In the genomic region with DNA sequence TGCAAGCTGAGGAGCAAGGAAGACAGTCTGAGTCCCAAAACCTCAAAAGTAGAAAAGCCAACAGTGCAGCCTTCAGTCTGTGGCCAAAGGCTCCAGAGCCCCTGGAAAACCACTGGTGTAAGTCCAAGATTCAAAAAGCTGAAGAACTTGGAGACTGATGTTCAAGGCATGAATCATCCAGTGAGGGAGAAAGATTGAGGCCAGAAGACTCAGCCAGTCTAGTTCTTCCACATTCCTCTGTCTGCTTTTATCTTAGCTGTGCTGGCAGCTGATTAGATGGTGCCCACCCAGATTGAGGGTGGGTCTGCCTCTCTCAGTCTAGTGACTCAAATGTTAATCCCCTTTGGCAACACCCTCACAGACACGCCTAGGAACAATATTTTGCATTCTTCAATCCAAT, we compare ENCODE assay signal across 2 cellular contexts.
TF ChIP-seq lines count a peak whose summit lies in the region.

No MANE protein-coding gene starts in this region.

TF ChIP-seq in A549, 52 proteins besides CTCF, POLR2A, EP300 and RAD21:
- TF ChIP-seq ZFP36 (IDR thresholded peaks at IDR 0.05; ENCODE audit: borderline replicate concordance, partially characterized antibody) (peak; percentile 31), FOXS1 (CRISPR knock-in tag; IDR thresholded peaks at IDR 0.05) (no peak)

TF ChIP-seq in HepG2, 621 proteins besides CTCF, POLR2A, EP300 and RAD21:
- TF ChIP-seq, protein P1, sequence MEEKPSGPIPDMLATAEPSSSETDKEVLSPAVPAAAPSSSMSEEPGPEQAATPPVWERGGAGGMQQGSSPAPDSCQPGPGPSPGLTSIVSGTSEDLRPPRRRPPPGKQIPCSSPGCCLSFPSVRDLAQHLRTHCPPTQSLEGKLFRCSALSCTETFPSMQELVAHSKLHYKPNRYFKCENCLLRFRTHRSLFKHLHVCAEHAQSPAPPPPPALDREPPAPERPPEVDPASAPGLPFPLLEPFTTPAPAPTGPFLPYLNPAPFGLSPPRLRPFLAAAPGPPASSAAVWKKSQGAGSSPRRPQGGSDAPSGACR (CRISPR knock-in tag; IDR thresholded peaks at IDR 0.05) = no peak
- TF ChIP-seq, protein P2, sequence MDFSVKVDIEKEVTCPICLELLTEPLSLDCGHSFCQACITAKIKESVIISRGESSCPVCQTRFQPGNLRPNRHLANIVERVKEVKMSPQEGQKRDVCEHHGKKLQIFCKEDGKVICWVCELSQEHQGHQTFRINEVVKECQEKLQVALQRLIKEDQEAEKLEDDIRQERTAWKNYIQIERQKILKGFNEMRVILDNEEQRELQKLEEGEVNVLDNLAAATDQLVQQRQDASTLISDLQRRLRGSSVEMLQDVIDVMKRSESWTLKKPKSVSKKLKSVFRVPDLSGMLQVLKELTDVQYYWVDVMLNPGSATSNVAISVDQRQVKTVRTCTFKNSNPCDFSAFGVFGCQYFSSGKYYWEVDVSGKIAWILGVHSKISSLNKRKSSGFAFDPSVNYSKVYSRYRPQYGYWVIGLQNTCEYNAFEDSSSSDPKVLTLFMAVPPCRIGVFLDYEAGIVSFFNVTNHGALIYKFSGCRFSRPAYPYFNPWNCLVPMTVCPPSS (IDR thresholded peaks at IDR 0.05) = no peak
- TF ChIP-seq, protein P3, sequence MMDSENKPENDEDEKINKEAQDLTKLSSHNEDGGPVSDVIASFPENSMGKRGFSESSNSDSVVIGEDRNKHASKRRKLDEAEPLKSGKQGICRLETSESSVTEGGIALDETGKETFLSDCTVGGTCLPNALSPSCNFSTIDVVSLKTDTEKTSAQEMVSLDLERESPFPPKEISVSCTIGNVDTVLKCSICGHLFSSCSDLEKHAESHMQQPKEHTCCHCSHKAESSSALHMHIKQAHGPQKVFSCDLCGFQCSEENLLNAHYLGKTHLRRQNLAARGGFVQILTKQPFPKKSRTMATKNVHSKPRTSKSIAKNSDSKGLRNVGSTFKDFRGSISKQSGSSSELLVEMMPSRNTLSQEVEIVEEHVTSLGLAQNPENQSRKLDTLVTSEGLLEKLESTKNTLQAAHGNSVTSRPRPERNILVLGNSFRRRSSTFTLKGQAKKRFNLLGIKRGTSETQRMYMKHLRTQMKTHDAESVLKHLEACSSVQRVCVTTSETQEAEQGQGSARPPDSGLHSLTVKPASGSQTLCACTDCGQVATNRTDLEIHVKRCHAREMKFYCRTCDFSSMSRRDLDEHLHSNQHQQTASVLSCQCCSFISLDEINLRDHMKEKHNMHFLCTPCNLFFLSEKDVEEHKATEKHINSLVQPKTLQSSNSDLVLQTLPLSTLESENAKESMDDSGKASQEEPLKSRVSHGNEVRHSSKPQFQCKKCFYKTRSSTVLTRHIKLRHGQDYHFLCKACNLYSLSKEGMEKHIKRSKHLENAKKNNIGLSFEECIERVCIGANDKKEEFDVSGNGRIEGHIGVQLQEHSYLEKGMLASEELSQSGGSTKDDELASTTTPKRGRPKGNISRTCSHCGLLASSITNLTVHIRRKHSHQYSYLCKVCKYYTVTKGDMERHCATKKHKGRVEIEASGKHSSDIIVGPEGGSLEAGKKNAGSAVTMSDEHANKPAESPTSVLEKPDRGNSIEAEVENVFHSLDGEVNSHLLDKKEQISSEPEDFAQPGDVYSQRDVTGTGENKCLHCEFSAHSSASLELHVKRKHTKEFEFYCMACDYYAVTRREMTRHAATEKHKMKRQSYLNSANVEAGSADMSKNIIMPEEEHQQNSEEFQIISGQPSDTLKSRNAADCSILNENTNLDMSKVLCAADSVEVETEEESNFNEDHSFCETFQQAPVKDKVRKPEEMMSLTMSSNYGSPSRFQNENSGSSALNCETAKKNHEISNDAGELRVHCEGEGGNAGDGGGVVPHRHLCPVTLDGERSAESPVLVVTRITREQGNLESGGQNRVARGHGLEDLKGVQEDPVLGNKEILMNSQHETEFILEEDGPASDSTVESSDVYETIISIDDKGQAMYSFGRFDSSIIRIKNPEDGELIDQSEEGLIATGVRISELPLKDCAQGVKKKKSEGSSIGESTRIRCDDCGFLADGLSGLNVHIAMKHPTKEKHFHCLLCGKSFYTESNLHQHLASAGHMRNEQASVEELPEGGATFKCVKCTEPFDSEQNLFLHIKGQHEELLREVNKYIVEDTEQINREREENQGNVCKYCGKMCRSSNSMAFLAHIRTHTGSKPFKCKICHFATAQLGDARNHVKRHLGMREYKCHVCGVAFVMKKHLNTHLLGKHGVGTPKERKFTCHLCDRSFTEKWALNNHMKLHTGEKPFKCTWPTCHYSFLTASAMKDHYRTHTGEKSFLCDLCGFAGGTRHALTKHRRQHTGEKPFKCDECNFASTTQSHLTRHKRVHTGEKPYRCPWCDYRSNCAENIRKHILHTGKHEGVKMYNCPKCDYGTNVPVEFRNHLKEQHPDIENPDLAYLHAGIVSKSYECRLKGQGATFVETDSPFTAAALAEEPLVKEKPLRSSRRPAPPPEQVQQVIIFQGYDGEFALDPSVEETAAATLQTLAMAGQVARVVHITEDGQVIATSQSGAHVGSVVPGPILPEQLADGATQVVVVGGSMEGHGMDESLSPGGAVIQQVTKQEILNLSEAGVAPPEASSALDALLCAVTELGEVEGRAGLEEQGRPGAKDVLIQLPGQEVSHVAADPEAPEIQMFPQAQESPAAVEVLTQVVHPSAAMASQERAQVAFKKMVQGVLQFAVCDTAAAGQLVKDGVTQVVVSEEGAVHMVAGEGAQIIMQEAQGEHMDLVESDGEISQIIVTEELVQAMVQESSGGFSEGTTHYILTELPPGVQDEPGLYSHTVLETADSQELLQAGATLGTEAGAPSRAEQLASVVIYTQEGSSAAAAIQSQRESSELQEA (CRISPR knock-in tag; IDR thresholded peaks at IDR 0.05; ENCODE audit: not compliant biosample characterization) = no peak
- no peak for TF ChIP-seq ZNF780A (CRISPR knock-in tag; IDR thresholded peaks at IDR 0.05)
